ENCODE assay signal across 26 cellular contexts in the genomic region with DNA sequence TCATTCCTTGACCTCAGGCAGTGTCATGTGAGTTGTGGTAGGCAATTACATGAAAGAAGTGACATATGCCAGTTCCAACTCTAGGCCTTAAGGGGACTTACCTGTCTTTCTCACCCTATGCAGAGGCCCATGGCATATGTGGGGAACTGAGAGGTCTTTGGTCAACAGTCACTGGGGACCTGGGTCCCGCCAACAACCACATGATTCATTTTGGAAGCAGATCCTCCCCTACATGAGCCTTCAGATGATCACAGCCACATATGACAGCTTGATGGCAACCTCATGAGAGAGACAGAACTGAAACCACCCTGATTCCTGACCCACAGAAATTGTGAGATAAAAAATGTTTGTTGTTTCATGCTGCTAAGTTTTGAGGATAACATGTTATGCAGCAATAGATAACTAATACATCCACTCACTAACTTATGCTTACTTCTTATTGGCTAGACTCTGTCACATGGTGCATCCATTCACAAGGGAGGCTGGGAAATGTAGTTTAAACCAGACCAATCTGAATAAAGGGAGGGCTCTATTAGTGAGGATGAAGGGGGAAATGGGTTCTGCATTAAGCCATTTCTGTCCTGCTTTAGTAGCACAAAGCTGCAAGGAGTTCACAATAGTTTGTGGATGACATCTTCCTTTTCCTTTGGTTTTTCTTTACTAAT.
"Had no signal": no experiment of that assay in that cellular context is flagged by ENCODE, and none has a peak within 500 bp of the region (broad histone marks: within the 10 kb centered on the region; RNA-seq: fewer than 3 reads in every experiment).

No MANE protein-coding gene starts in this region.

- H3K27me3 ChIP-seq: Peyer's patch, SJCRH30 had no signal

- ATAC-seq: activated T-cell treated with anti-CD3 and anti-CD28 coated beads, Interleukin-2, amount 50 U/mL, for 4 hours; activated T-helper 17 cell treated with anti-CD3 and anti-CD28 coated beads, Interleukin-2, amount 50 U/mL, for 72 hours; SK-N-SH treated with all-trans-retinoic acid at 6 μM for 48 hours had no signal

- DNase-seq: activated B cell treated with CpG ODN at 0.5 μM for 24 hours; activated CD4-positive, alpha-beta memory T cell treated with anti-CD3 and anti-CD28 coated beads for 36 hours; activated CD4-positive, alpha-beta T cell treated with anti-CD3 and anti-CD28 coated beads, Interleukin-2, amount 10 ng/mL, durations not matched to agents 7 days and 5 days; activated CD8-positive, alpha-beta memory T cell treated with anti-CD3 and anti-CD28 coated beads for 24 hours; activated gamma-delta T cell; activated naive CD4-positive, alpha-beta T cell treated with anti-CD3 and anti-CD28 coated beads for 36 hours; activated T-cell treated with anti-CD3 and anti-CD28 coated beads, Interleukin-2, amount 50 U/mL, for 4 hours; amygdala; Kasumi-1; NCI-H1092; NCI-H1417; NCI-H1930; NCI-H2171; NCI-H2227 treated with DMSO at 0.1 percent for 48 hours; NCI-H446 treated with DMSO at 0.1 percent for 48 hours; NCI-H524 treated with DMSO at 0.1 percent for 48 hours; NCI-H748 treated with DMSO at 0.1 percent for 48 hours; OCI-M1; Peyer's patch; Right ventricle myocardium superior; SJCRH30; SW 1271 had no signal

- H3K36me3 ChIP-seq: Peyer's patch, SJCRH30 had no signal

- H3K9me3 ChIP-seq: SJCRH30 had no signal

- H3K4me1 ChIP-seq: Peyer's patch, SJCRH30 had no signal

- FAIRE-seq: astrocyte had no signal

- H3K27ac ChIP-seq: Peyer's patch, RWPE1, SJCRH30 had no signal

- H3K4me3 ChIP-seq: Peyer's patch, SJCRH30 had no signal
